ENCODE assay signal across 17 cellular contexts in genomic region chr5:168042284-168043080, GRCh38.
A peak's percentile ranks its signal among the peaks of the same experiment; 100 is the strongest.
DNase-seq lines count a peak whose midpoint lies in the region; ATAC-seq and TF ChIP-seq lines count a peak whose summit lies in the region.
"Had no signal": no experiment of that assay in that cellular context is flagged by ENCODE, and none has a peak within 500 bp of the region (broad histone marks: within the 10 kb centered on the region; RNA-seq: fewer than 3 reads in every experiment).

No MANE protein-coding gene starts in this region.

- peaks cover 23% of the 10 kb centered on the region for H3K4me1 Mint-ChIP-seq in nephron
- no peaks in the 10 kb centered on the region for H3K4me1 Mint-ChIP-seq in natural killer cell
- H3K4me1 Mint-ChIP-seq in endothelial cell (ENCODE audit: unreplicated experiment) = peaks cover 2% of the 10 kb centered on the region
- H3K4me1 Mint-ChIP-seq in chondrocyte (ENCODE audit: low read depth) = peaks cover 9% of the 10 kb centered on the region
- H3K4me1 Mint-ChIP-seq: B cell; CD4-positive, alpha-beta memory T cell had no signal

- no peak overlapping the region for H3K27ac ChIP-seq in testis
- H3K27ac ChIP-seq: C4-2B, HL-60 had no signal

- H3K9me3 Mint-ChIP-seq in nephron (no peaks in the 10 kb centered on the region), natural killer cell (no peaks in the 10 kb centered on the region), endothelial cell (ENCODE audit: unreplicated experiment) (no peaks in the 10 kb centered on the region), chondrocyte (ENCODE audit: low read depth) (no peaks in the 10 kb centered on the region)
- H3K9me3 Mint-ChIP-seq: HFFc6 had no signal

- no peak overlapping the region for H3K9ac ChIP-seq in adipocyte (ENCODE audit: low read length)

- DNase-seq in MG63 (peak; percentile 14), adipocyte (ENCODE audit: low read depth) (peak; percentile 20), testis (peak; percentile 28), natural killer cell (no peak), endothelial cell (ENCODE audit: low spot score) (no peak), SIG-M5 (lab: John Stamatoyannopoulos, UW) (no peak), chondrocyte (ENCODE audit: low spot score) (no peak)
- DNase-seq: CD4-positive, alpha-beta memory T cell; DMS79; EL; GDM1; HCEC 1CT; HFFc6 had no signal

- H3K27ac Mint-ChIP-seq in nephron (peak overlapping the region; percentile 86 to 98 (median 94)), natural killer cell (no peak overlapping the region), endothelial cell (ENCODE audit: unreplicated experiment) (no peak overlapping the region), chondrocyte (ENCODE audit: unreplicated experiment) (no peak overlapping the region)
- H3K27ac Mint-ChIP-seq: B cell; CD4-positive, alpha-beta memory T cell; HFFc6 had no signal

- H3K27me3 ChIP-seq in MG63 (no peaks in the 10 kb centered on the region), adipocyte (replicated peaks; ENCODE audit: control insufficient read depth, insufficient read depth, low read length) (peaks cover 42% of the 10 kb centered on the region), testis (no peaks in the 10 kb centered on the region)

- ATAC-seq in natural killer cell = no peak

- 54 to 73% methylated on average over 12 of the region's 12 CpGs for WGBS in testis, 2 donors

- H3K4me3 ChIP-seq in MG63 = no peak overlapping the region
- H3K4me3 ChIP-seq in adipocyte (ENCODE audit: low read length) = no peak overlapping the region
- H3K4me3 ChIP-seq in testis = no peak overlapping the region

- TF ChIP-seq POLR2A in testis (IDR thresholded peaks at IDR 0.05) = no peak

- TF ChIP-seq CTCF in nephron (IDR thresholded peaks at IDR 0.05; ENCODE audit: unreplicated experiment in 3 of 3) (no peak), testis (IDR thresholded peaks at IDR 0.05) (no peak), natural killer cell (IDR thresholded peaks at IDR 0.05) (no peak), endothelial cell (IDR thresholded peaks at IDR 0.05; ENCODE audit: unreplicated experiment) (no peak), chondrocyte (IDR thresholded peaks at IDR 0.05) (no peak)

- H3K36me3 ChIP-seq in MG63 (no peaks in the 10 kb centered on the region), adipocyte (ENCODE audit: control insufficient read depth, insufficient read depth, low read length, severe bottlenecking) (no peaks in the 10 kb centered on the region), testis (ENCODE audit: low read depth, missing control alignments) (no peaks in the 10 kb centered on the region)

- no peak overlapping the region for H3K4me3 Mint-ChIP-seq in nephron
- no peak overlapping the region for H3K4me3 Mint-ChIP-seq in natural killer cell
- H3K4me3 Mint-ChIP-seq in endothelial cell (ENCODE audit: unreplicated experiment) = no peak overlapping the region
- no peak overlapping the region for H3K4me3 Mint-ChIP-seq in chondrocyte (ENCODE audit: unreplicated experiment)
- H3K4me3 Mint-ChIP-seq: B cell; CD4-positive, alpha-beta memory T cell; HFFc6 had no signal

- intact Hi-C loops in testis (cut with DNase I; ENCODE audit: low total_unique reads) (no loop called here), natural killer cell (cut with micrococcal nuclease) (no loop called here)

- H3K27me3 Mint-ChIP-seq in nephron (ENCODE audit: low read depth) (peaks cover 32% of the 10 kb centered on the region), natural killer cell (ENCODE audit: low read depth in 2 of 2) (no peaks in the 10 kb centered on the region), endothelial cell (ENCODE audit: unreplicated experiment) (peaks cover 4% of the 10 kb centered on the region), chondrocyte (ENCODE audit: low read depth) (peaks cover 21% of the 10 kb centered on the region)
- H3K27me3 Mint-ChIP-seq: B cell had no signal

- H3K9me3 ChIP-seq in MG63 (no peaks in the 10 kb centered on the region), adipocyte (ENCODE audit: control insufficient read depth, low read length) (no peaks in the 10 kb centered on the region), testis (no peaks in the 10 kb centered on the region)

- H3K36me3 Mint-ChIP-seq in nephron (ENCODE audit: low read depth) (no peaks in the 10 kb centered on the region), natural killer cell (no peaks in the 10 kb centered on the region), endothelial cell (ENCODE audit: low read depth, unreplicated experiment) (no peaks in the 10 kb centered on the region), chondrocyte (ENCODE audit: low read depth) (no peaks in the 10 kb centered on the region)
- H3K36me3 Mint-ChIP-seq: CD4-positive, alpha-beta memory T cell had no signal

- H3K4me1 ChIP-seq in adipocyte (ENCODE audit: control insufficient read depth, insufficient read depth, low read length) (no peaks in the 10 kb centered on the region), testis (peaks cover 3% of the 10 kb centered on the region)

Comparison
In these comparisons a context has a peak if more than half of its experiments do, and no peak if none do; other contexts are left out.
1. DNase-seq: peak in MG63 (single experiment), adipocyte (single experiment) and testis (single experiment); none in natural killer cell (single experiment), endothelial cell (single experiment), SIG-M5 (single experiment) and chondrocyte (single experiment).
2. H3K27ac Mint-ChIP-seq: peak in nephron (3 of 3); none in natural killer cell (0 of 2), endothelial cell (single experiment) and chondrocyte (single experiment).